In the genomic region with DNA sequence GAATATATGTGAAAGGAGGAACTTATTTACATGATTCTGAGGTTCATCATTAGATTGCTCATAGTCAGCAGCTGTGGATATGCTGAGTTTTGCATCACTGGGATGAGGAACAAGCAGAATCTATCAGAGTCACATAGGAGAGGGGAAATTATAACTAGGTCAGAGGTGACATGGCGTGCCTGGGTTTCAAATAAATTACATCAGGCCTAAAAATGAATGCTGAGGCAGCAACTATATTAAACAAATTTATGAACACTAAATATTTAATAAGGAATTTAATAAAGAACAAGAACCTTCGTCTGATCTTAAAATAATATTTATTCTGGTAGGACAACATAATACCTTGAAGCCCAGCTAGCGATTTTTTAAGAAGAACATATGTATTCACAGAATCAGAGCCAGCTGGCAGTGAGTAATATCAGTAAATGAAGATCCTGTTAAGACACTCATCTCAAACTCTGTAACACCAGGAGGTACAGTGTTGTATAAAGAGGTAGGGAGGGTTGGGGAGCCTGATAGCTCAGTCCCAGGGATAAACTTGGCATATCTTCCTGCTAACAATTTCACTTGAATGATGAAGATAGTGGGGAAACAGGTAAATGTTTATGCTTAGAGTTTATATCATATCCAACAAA, we compare ENCODE assay signal across 17 cellular contexts.
DNase-seq lines count a peak whose midpoint lies in the region; ATAC-seq and TF ChIP-seq lines count a peak whose summit lies in the region.
"Had no signal": no experiment of that assay in that cellular context is flagged by ENCODE, and none has a peak within 500 bp of the region (broad histone marks: within the 10 kb centered on the region; RNA-seq: fewer than 3 reads in every experiment).

No MANE protein-coding gene starts in this region.

- TF ChIP-seq CTCF in OCI-LY3 (IDR thresholded peaks at IDR 0.05; ENCODE audit: low read depth, low read length) = no peak
- TF ChIP-seq CTCF in lung (IDR thresholded peaks at IDR 0.05; ENCODE audit: control extremely low read depth, extremely low read depth) = no peak

- no peaks in the 10 kb centered on the region for H3K79me2 ChIP-seq in OCI-LY3 (ENCODE audit: low read length)

- H3K9ac ChIP-seq in OCI-LY3 (ENCODE audit: low read length) = peak overlapping the region; percentile 8; the same call in 1 of the 2 replicates

- H4K20me1 ChIP-seq in OCI-LY3 (ENCODE audit: insufficient read depth, low read length) = no peaks in the 10 kb centered on the region

- DNase-seq in DMS 273 (lab: John Stamatoyannopoulos, UW; ENCODE audit: unreplicated experiment) (peak; percentile 4), DMS 273 treated with DMSO at 0.1 percent for 48 hours (lab: John Stamatoyannopoulos, UW) (no peak), lung (ENCODE audit: low spot score) (no peak), NCI-H526 treated with DMSO at 0.1 percent for 48 hours (lab: John Stamatoyannopoulos, UW) (no peak), NCI-H345 (lab: John Stamatoyannopoulos, UW) (no peak)
- DNase-seq: activated CD4-positive, alpha-beta T cell treated with anti-CD3 and anti-CD28 coated beads, Interleukin-2, amount 10 ng/mL, durations not matched to agents 24 days and 14 days; amygdala; CD8-positive, alpha-beta memory T cell; GDM1; MM.1S; NCI-H2227 treated with DMSO at 0.1 percent for 48 hours had no signal

- H3K4me1 ChIP-seq in OCI-LY3 (ENCODE audit: low read length) (peaks cover 25% of the 10 kb centered on the region), lung (ENCODE audit: control insufficient read depth in 2 of 2, insufficient read depth in 2 of 2, low read length in 2 of 2) (no peaks in the 10 kb centered on the region)

- ATAC-seq in HG02610 (IDR thresholded peaks at IDR 0.05; ENCODE audit: unreplicated experiment) = peak; percentile 76
- ATAC-seq in lung (ENCODE audit: insufficient read depth, low FRiP score) = peak; percentile 67
- no peak for ATAC-seq in GM19452 (IDR thresholded peaks at IDR 0.05; ENCODE audit: unreplicated experiment)

- H3K27me3 ChIP-seq in OCI-LY3 (ENCODE audit: low read depth, low read length) (no peaks in the 10 kb centered on the region), lung (ENCODE audit: control insufficient read depth, insufficient read depth) (no peaks in the 10 kb centered on the region)
- H3K27me3 ChIP-seq: neutrophil had no signal

- H3K4me3 ChIP-seq in OCI-LY3 (ENCODE audit: low read length) = peak overlapping the region; percentile 66
- no peak overlapping the region for H3K4me3 ChIP-seq in lung
- H3K4me3 ChIP-seq: coronary artery had no signal

- no peaks in the 10 kb centered on the region for H3K9me3 ChIP-seq in OCI-LY3 (ENCODE audit: insufficient read depth, low read length)
- peaks cover 0 to 6% of the 10 kb centered on the region in 2 donors for H3K9me3 ChIP-seq in lung (ENCODE audit: control insufficient read depth in 2 of 2, insufficient read depth in 1 of 2, low read length in 1 of 2)
- H3K9me3 ChIP-seq: neutrophil had no signal

- 67 to 73% methylated on average over 3 of the region's 3 CpGs for WGBS in lung, 2 donors

- H3K36me3 ChIP-seq in OCI-LY3 (replicated peaks; ENCODE audit: low read depth, low read length) (no peaks in the 10 kb centered on the region), lung (ENCODE audit: control insufficient read depth in 2 of 2, insufficient read depth in 2 of 2, low read length in 2 of 2) (no peaks in the 10 kb centered on the region)
- H3K36me3 ChIP-seq: neutrophil had no signal

- H3K4me2 ChIP-seq in OCI-LY3 (ENCODE audit: low read length) = peak overlapping the region; percentile 77

- no peak overlapping the region for H2AFZ ChIP-seq in OCI-LY3 (ENCODE audit: low read depth, low read length)

- H3K27ac ChIP-seq in OCI-LY3 (ENCODE audit: low read length) = peak overlapping the region; percentile 11; the same call in 1 of the 2 replicates
- no peak overlapping the region for H3K27ac ChIP-seq in lung (ENCODE audit: low read depth in 1 of 2, low read length in 1 of 2)
- H3K27ac ChIP-seq: 22Rv1, neutrophil had no signal
